ENCODE assay signal across 16 cellular contexts in genomic region chr2:197427204-197427603, GRCh38.
DNase-seq lines count a peak whose midpoint lies in the region; ATAC-seq and TF ChIP-seq lines count a peak whose summit lies in the region.
"Had no signal": no experiment of that assay in that cellular context is flagged by ENCODE, and none has a peak within 500 bp of the region (broad histone marks: within the 10 kb centered on the region; RNA-seq: fewer than 3 reads in every experiment).

No MANE protein-coding gene starts in this region.

- H3K27ac Mint-ChIP-seq in activated naive CD4-positive, alpha-beta T cell treated with anti-CD3 and anti-CD28 coated beads, Interleukin-2, amount 50 U/mL, for 24 hours: peak overlapping the region; percentile 12
- H3K27ac Mint-ChIP-seq in memory B cell: peak overlapping the region; percentile 56
- H3K27ac Mint-ChIP-seq: neural progenitor cell had no signal

- peaks cover 83% of the 10 kb centered on the region for H3K4me1 Mint-ChIP-seq in activated naive CD4-positive, alpha-beta T cell treated with anti-CD3 and anti-CD28 coated beads, Interleukin-2, amount 50 U/mL, for 24 hours
- H3K4me1 Mint-ChIP-seq in memory B cell: peaks cover 40% of the 10 kb centered on the region

- no peak for DNase-seq in activated naive CD4-positive, alpha-beta T cell treated with Interleukin-2 at 50 U/mL for 16 hours
- DNase-seq in memory B cell (ENCODE audit: low spot score in 2 of 2): no peak
- DNase-seq in NCI-H1092 (lab: John Stamatoyannopoulos, UW): no peak
- DNase-seq: activated effector memory CD4-positive, alpha-beta T cell treated with Interleukin-2 at 50 U/mL for 16 hours; DMS79 treated with DMSO at 0.1 percent for 48 hours; hypothalamus; kidney; mesendoderm; NCI-H2029 treated with DMSO at 0.1 percent for 48 hours; tibial artery had no signal

- H3K9me3 Mint-ChIP-seq in activated naive CD4-positive, alpha-beta T cell treated with anti-CD3 and anti-CD28 coated beads, Interleukin-2, amount 50 U/mL, for 24 hours: no peaks in the 10 kb centered on the region
- H3K9me3 Mint-ChIP-seq in memory B cell: no peaks in the 10 kb centered on the region
- H3K9me3 Mint-ChIP-seq: neural progenitor cell had no signal

- peak overlapping the region; percentile 7; the same call in 1 of the 2 replicates for H3K27ac ChIP-seq in VCaP
- H3K27ac ChIP-seq: neural progenitor cell, tibial artery had no signal

- H3K4me3 Mint-ChIP-seq in activated naive CD4-positive, alpha-beta T cell treated with anti-CD3 and anti-CD28 coated beads, Interleukin-2, amount 50 U/mL, for 24 hours: peak overlapping the region; percentile 3
- H3K4me3 Mint-ChIP-seq in memory B cell: no peak overlapping the region
- H3K4me3 Mint-ChIP-seq: neural progenitor cell had no signal

- no peak for ATAC-seq in memory B cell (ENCODE audit: low read depth)
- ATAC-seq in HG02973 (IDR thresholded peaks at IDR 0.05; ENCODE audit: unreplicated experiment): no peak
- no peak for ATAC-seq in HG03039 (IDR thresholded peaks at IDR 0.05; ENCODE audit: unreplicated experiment)
- ATAC-seq in HG03432 (IDR thresholded peaks at IDR 0.05; ENCODE audit: unreplicated experiment): no peak

- H3K27me3 Mint-ChIP-seq in activated naive CD4-positive, alpha-beta T cell treated with anti-CD3 and anti-CD28 coated beads, Interleukin-2, amount 50 U/mL, for 24 hours: no peaks in the 10 kb centered on the region
- no peaks in the 10 kb centered on the region for H3K27me3 Mint-ChIP-seq in memory B cell

- H3K36me3 Mint-ChIP-seq in activated naive CD4-positive, alpha-beta T cell treated with anti-CD3 and anti-CD28 coated beads, Interleukin-2, amount 50 U/mL, for 24 hours: peaks cover 6% of the 10 kb centered on the region
- H3K36me3 Mint-ChIP-seq in memory B cell: peaks cover 7% of the 10 kb centered on the region

- TF ChIP-seq CTCF in VCaP (conservative IDR thresholded peaks at IDR 0.05): no peak
